1 cellular context compared by ENCODE assay signal in the genomic region with DNA sequence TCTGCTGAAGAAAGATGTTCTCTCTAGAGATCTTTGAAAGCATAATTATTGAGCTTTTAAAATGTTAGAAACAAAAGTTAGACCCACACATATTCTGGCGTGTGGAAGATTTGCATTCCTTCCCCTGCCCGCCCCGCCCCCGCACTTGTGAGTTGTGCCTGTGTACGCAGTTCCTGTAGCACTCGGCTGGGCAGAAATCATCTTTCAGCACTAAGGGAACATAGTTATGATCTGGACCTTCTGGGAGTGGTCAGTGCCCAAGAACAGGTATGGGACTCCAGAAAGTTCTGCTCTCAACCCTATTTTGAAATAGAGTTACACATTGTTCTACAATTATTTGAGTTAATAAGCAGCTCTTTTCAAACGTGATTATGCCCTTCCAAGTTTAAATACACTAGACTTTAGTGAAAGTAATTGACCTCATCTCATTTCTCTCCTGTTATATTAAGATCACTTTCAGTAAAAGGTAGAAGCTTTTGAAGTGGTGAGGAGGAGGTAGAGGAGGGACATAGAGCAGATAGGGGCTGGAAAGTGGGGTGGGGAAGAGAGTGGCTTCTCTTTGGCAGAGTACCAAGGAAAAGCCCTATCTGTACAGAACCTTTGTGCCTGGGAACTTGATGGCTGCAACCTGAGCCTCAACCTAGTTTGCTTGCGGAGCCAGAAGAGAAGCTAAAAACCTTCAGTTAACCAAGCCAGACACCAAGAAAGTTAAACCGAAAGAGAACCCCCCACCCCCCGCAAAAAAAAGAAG.
TF ChIP-seq lines count a peak whose summit lies in the region.

No MANE protein-coding gene starts in this region.

TF ChIP-seq in K562, 482 proteins besides CTCF, POLR2A, EP300 and RAD21 (continued from another document):
- TF ChIP-seq, protein P1, sequence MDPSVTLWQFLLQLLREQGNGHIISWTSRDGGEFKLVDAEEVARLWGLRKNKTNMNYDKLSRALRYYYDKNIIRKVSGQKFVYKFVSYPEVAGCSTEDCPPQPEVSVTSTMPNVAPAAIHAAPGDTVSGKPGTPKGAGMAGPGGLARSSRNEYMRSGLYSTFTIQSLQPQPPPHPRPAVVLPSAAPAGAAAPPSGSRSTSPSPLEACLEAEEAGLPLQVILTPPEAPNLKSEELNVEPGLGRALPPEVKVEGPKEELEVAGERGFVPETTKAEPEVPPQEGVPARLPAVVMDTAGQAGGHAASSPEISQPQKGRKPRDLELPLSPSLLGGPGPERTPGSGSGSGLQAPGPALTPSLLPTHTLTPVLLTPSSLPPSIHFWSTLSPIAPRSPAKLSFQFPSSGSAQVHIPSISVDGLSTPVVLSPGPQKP (CRISPR knock-in tag; IDR thresholded peaks at IDR 0.05) = no peak
- TF ChIP-seq, protein P2, sequence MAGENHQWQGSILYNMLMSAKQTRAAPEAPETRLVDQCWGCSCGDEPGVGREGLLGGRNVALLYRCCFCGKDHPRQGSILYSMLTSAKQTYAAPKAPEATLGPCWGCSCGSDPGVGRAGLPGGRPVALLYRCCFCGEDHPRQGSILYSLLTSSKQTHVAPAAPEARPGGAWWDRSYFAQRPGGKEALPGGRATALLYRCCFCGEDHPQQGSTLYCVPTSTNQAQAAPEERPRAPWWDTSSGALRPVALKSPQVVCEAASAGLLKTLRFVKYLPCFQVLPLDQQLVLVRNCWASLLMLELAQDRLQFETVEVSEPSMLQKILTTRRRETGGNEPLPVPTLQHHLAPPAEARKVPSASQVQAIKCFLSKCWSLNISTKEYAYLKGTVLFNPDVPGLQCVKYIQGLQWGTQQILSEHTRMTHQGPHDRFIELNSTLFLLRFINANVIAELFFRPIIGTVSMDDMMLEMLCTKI (IDR thresholded peaks at IDR 0.05; ENCODE audit: partially characterized antibody) = no peak
- TF ChIP-seq ZNF217 (CRISPR knock-in tag; IDR thresholded peaks at IDR 0.05) (no peak), ZNF282 (CRISPR knock-in tag; IDR thresholded peaks at IDR 0.05) (no peak), ZNF780A (CRISPR knock-in tag; IDR thresholded peaks at IDR 0.05) (no peak), RCOR1 (IDR thresholded peaks at IDR 0.05; ENCODE audit: borderline replicate concordance in 1 of 2, low read depth in 2 of 2, low read length in 2 of 2) (peak in 1 of 2 experiments; percentile 51; a peak in 1 of 4 replicates), NFIC (IDR thresholded peaks at IDR 0.05) (peak; percentile 93), BRCA1 (IDR thresholded peaks at IDR 0.05) (no peak), BRCA1 (CRISPR knock-in tag; IDR thresholded peaks at IDR 0.05) (no peak), KAT7 (CRISPR knock-in tag; IDR thresholded peaks at IDR 0.05; ENCODE audit: borderline replicate concordance) (no peak), ZNF175 (CRISPR knock-in tag; IDR thresholded peaks at IDR 0.05; ENCODE audit: low read depth) (no peak), ESRRA (IDR thresholded peaks at IDR 0.05; ENCODE audit: borderline replicate concordance, low read depth) (no peak), BHLHE40 (IDR thresholded peaks at IDR 0.05; ENCODE audit: low read length) (no peak), HDAC6 (IDR thresholded peaks at IDR 0.05; ENCODE audit: low read depth, low read length) (no peak), POLR2G (IDR thresholded peaks at IDR 0.05; ENCODE audit: low read depth, low read length) (no peak), POLR2AphosphoS2 (IDR thresholded peaks at IDR 0.05; ENCODE audit: low read length) (no peak), CBX3 (IDR thresholded peaks at IDR 0.05; ENCODE audit: borderline replicate concordance in 1 of 2, low read length in 2 of 2) (no peak), MTA3 (IDR thresholded peaks at IDR 0.05; ENCODE audit: borderline replicate concordance) (no peak), ZNF134 (CRISPR knock-in tag; conservative IDR thresholded peaks at IDR 0.05) (no peak), MAZ (CRISPR knock-in tag; conservative IDR thresholded peaks at IDR 0.05 in 1 of 2, IDR thresholded peaks at IDR 0.05 in 1 of 2) (0 out of 4 replicates have a peak, but pooled peaks of 1 of the 2 experiments have one; percentile 15), CBFA2T3 (IDR thresholded peaks at IDR 0.05) (peak; percentile 60), MYC (IDR thresholded peaks at IDR 0.05; ENCODE audit: low read depth, low read length) (0 out of 2 replicates have a peak, but pooled peaks have one; percentile 16), MYC (CRISPR knock-in tag; IDR thresholded peaks at IDR 0.05; ENCODE audit: borderline replicate concordance, low read depth) (no peak), JUN (IDR thresholded peaks at IDR 0.05; ENCODE audit: borderline replicate concordance, low read depth, low read length) (no peak), JUN (CRISPR knock-in tag; IDR thresholded peaks at IDR 0.05; ENCODE audit: borderline replicate concordance) (no peak), GABPB1 (CRISPR knock-in tag; IDR thresholded peaks at IDR 0.05) (no peak), TAF1 (IDR thresholded peaks at IDR 0.05; ENCODE audit: control insufficient read depth, extremely low read depth, insufficient read depth, low read length, severe bottlenecking) (no peak), DPF2 (IDR thresholded peaks at IDR 0.05) (peak; percentile 51; the same call in 1 of the 2 replicates), MEIS2 (IDR thresholded peaks at IDR 0.05; ENCODE audit: partially characterized antibody) (peak; percentile 74), EGR1 (conservative IDR thresholded peaks at IDR 0.05) (peak; percentile 93), XRCC4 (IDR thresholded peaks at IDR 0.05; ENCODE audit: extremely low read depth, insufficient read depth, insufficient read length) (no peak), EZH2 (IDR thresholded peaks at IDR 0.05; ENCODE audit: borderline replicate concordance, low read depth, low read length) (no peak), ESRRB (CRISPR knock-in tag; IDR thresholded peaks at IDR 0.05; ENCODE audit: borderline replicate concordance) (no peak), SMARCA5 (IDR thresholded peaks at IDR 0.05) (no peak), ZEB2 (IDR thresholded peaks at IDR 0.05) (no peak), ARNT (IDR thresholded peaks at IDR 0.05) (no peak), POLR3A (IDR thresholded peaks at IDR 0.05; ENCODE audit: borderline replicate concordance, extremely low read depth, insufficient read depth, insufficient read length) (no peak), CREM (IDR thresholded peaks at IDR 0.05; ENCODE audit: low read depth) (0 out of 2 replicates have a peak, but pooled peaks have one; percentile 47), KDM4B (IDR thresholded peaks at IDR 0.05; ENCODE audit: borderline replicate concordance in 2 of 2, low read depth in 1 of 2) (no peak), CBX1 (IDR thresholded peaks at IDR 0.05; ENCODE audit: low read depth) (no peak), ZNF707 (CRISPR knock-in tag; conservative IDR thresholded peaks at IDR 0.05) (no peak)
- TF ChIP-seq, protein P3, sequence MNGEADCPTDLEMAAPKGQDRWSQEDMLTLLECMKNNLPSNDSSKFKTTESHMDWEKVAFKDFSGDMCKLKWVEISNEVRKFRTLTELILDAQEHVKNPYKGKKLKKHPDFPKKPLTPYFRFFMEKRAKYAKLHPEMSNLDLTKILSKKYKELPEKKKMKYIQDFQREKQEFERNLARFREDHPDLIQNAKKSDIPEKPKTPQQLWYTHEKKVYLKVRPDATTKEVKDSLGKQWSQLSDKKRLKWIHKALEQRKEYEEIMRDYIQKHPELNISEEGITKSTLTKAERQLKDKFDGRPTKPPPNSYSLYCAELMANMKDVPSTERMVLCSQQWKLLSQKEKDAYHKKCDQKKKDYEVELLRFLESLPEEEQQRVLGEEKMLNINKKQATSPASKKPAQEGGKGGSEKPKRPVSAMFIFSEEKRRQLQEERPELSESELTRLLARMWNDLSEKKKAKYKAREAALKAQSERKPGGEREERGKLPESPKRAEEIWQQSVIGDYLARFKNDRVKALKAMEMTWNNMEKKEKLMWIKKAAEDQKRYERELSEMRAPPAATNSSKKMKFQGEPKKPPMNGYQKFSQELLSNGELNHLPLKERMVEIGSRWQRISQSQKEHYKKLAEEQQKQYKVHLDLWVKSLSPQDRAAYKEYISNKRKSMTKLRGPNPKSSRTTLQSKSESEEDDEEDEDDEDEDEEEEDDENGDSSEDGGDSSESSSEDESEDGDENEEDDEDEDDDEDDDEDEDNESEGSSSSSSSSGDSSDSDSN (IDR thresholded peaks at IDR 0.05; ENCODE audit: borderline replicate concordance in 1 of 2, low read depth in 2 of 2, low read length in 2 of 2) = 0 out of 4 replicates have a peak, but pooled peaks of 1 of the 2 experiments have one; percentile 54
- TF ChIP-seq, protein P4, sequence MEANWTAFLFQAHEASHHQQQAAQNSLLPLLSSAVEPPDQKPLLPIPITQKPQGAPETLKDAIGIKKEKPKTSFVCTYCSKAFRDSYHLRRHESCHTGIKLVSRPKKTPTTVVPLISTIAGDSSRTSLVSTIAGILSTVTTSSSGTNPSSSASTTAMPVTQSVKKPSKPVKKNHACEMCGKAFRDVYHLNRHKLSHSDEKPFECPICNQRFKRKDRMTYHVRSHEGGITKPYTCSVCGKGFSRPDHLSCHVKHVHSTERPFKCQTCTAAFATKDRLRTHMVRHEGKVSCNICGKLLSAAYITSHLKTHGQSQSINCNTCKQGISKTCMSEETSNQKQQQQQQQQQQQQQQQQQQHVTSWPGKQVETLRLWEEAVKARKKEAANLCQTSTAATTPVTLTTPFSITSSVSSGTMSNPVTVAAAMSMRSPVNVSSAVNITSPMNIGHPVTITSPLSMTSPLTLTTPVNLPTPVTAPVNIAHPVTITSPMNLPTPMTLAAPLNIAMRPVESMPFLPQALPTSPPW (CRISPR knock-in tag; IDR thresholded peaks at IDR 0.05) = peak; percentile 41
- TF ChIP-seq, protein P5, sequence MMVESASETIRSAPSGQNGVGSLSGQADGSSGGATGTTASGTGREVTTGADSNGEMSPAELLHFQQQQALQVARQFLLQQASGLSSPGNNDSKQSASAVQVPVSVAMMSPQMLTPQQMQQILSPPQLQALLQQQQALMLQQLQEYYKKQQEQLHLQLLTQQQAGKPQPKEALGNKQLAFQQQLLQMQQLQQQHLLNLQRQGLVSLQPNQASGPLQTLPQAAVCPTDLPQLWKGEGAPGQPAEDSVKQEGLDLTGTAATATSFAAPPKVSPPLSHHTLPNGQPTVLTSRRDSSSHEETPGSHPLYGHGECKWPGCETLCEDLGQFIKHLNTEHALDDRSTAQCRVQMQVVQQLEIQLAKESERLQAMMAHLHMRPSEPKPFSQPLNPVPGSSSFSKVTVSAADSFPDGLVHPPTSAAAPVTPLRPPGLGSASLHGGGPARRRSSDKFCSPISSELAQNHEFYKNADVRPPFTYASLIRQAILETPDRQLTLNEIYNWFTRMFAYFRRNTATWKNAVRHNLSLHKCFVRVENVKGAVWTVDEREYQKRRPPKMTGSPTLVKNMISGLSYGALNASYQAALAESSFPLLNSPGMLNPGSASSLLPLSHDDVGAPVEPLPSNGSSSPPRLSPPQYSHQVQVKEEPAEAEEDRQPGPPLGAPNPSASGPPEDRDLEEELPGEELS (CRISPR knock-in tag; IDR thresholded peaks at IDR 0.05; ENCODE audit: borderline replicate concordance) = no peak
- TF ChIP-seq, protein P6, sequence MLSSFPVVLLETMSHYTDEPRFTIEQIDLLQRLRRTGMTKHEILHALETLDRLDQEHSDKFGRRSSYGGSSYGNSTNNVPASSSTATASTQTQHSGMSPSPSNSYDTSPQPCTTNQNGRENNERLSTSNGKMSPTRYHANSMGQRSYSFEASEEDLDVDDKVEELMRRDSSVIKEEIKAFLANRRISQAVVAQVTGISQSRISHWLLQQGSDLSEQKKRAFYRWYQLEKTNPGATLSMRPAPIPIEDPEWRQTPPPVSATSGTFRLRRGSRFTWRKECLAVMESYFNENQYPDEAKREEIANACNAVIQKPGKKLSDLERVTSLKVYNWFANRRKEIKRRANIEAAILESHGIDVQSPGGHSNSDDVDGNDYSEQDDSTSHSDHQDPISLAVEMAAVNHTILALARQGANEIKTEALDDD (IDR thresholded peaks at IDR 0.05) = peak; percentile 83
- TF ChIP-seq, protein P7, sequence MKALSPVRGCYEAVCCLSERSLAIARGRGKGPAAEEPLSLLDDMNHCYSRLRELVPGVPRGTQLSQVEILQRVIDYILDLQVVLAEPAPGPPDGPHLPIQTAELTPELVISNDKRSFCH (CRISPR knock-in tag; IDR thresholded peaks at IDR 0.05) = no peak
- TF ChIP-seq, protein P7 (tag; IDR thresholded peaks at IDR 0.05) = no peak
- TF ChIP-seq, protein P8, sequence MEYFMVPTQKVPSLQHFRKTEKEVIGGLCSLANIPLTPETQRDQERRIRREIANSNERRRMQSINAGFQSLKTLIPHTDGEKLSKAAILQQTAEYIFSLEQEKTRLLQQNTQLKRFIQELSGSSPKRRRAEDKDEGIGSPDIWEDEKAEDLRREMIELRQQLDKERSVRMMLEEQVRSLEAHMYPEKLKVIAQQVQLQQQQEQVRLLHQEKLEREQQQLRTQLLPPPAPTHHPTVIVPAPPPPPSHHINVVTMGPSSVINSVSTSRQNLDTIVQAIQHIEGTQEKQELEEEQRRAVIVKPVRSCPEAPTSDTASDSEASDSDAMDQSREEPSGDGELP (CRISPR knock-in tag; IDR thresholded peaks at IDR 0.05; ENCODE audit: borderline replicate concordance) = no peak
- TF ChIP-seq, protein P9, sequence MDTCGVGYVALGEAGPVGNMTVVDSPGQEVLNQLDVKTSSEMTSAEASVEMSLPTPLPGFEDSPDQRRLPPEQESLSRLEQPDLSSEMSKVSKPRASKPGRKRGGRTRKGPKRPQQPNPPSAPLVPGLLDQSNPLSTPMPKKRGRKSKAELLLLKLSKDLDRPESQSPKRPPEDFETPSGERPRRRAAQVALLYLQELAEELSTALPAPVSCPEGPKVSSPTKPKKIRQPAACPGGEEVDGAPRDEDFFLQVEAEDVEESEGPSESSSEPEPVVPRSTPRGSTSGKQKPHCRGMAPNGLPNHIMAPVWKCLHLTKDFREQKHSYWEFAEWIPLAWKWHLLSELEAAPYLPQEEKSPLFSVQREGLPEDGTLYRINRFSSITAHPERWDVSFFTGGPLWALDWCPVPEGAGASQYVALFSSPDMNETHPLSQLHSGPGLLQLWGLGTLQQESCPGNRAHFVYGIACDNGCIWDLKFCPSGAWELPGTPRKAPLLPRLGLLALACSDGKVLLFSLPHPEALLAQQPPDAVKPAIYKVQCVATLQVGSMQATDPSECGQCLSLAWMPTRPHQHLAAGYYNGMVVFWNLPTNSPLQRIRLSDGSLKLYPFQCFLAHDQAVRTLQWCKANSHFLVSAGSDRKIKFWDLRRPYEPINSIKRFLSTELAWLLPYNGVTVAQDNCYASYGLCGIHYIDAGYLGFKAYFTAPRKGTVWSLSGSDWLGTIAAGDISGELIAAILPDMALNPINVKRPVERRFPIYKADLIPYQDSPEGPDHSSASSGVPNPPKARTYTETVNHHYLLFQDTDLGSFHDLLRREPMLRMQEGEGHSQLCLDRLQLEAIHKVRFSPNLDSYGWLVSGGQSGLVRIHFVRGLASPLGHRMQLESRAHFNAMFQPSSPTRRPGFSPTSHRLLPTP (IDR thresholded peaks at IDR 0.05; ENCODE audit: borderline replicate concordance, extremely low read depth, insufficient read length) = no peak
TF ChIP-seq in K562: peak in this region for 15.
